ENCODE assay signal across 1 cellular context in the genomic region with DNA sequence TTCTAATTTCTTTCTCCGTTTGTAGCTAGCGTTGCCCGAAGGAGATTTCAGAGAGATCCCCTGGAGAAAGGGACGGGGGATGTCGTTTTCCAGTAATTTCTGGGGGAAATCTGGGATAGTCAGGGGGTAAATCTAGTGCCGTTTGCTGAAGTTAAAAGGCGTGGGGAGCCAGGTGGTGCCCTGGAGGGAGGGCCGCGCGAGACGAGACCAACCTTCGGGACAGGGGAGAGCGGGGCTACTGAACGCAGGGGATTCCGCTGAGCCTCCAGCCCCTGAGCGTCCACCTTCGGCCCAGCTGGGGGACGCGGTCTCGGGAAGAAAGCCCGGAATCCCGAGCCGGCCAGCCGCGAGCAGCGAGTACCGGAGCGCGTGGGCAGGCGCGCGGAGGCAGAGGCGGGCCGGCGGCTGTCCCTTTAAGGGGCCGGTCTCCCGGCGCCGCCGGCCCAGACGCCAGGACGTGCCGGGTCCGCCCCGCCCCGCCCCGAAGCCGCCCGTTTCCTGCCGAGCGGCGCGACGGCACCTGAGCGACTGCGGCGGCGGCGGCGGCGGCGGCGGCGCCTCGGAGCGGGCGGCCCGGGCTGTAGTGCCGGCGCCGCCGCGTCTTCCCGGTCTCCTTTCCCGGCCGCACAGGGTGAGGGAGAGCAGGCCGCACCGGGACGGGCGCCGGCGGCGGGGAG.
A peak's percentile ranks its signal among the peaks of the same experiment; 100 is the strongest.
TF ChIP-seq lines count a peak whose summit lies in the region.

A gene with protein sequence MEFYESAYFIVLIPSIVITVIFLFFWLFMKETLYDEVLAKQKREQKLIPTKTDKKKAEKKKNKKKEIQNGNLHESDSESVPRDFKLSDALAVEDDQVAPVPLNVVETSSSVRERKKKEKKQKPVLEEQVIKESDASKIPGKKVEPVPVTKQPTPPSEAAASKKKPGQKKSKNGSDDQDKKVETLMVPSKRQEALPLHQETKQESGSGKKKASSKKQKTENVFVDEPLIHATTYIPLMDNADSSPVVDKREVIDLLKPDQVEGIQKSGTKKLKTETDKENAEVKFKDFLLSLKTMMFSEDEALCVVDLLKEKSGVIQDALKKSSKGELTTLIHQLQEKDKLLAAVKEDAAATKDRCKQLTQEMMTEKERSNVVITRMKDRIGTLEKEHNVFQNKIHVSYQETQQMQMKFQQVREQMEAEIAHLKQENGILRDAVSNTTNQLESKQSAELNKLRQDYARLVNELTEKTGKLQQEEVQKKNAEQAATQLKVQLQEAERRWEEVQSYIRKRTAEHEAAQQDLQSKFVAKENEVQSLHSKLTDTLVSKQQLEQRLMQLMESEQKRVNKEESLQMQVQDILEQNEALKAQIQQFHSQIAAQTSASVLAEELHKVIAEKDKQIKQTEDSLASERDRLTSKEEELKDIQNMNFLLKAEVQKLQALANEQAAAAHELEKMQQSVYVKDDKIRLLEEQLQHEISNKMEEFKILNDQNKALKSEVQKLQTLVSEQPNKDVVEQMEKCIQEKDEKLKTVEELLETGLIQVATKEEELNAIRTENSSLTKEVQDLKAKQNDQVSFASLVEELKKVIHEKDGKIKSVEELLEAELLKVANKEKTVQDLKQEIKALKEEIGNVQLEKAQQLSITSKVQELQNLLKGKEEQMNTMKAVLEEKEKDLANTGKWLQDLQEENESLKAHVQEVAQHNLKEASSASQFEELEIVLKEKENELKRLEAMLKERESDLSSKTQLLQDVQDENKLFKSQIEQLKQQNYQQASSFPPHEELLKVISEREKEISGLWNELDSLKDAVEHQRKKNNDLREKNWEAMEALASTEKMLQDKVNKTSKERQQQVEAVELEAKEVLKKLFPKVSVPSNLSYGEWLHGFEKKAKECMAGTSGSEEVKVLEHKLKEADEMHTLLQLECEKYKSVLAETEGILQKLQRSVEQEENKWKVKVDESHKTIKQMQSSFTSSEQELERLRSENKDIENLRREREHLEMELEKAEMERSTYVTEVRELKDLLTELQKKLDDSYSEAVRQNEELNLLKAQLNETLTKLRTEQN (N-terminal part only) (plus strand): TSS at position 484 of the 677 bp plus-strand sequence. CDS start 31,842 bp downstream, outside the sequence.

TF ChIP-seq in HCT116, 20 proteins besides CTCF, POLR2A, EP300 and RAD21:
- TF ChIP-seq EGR1 (IDR thresholded peaks at IDR 0.05; ENCODE audit: low read depth) (peak; percentile 78), POLR2AphosphoS5 (IDR thresholded peaks at IDR 0.05; ENCODE audit: low read depth, low read length) (peak; percentile 63; the same call in 1 of the 2 replicates), SRF (IDR thresholded peaks at IDR 0.05; ENCODE audit: low read depth) (no peak), JUND (IDR thresholded peaks at IDR 0.05) (no peak), SP1 (IDR thresholded peaks at IDR 0.05; ENCODE audit: low read depth) (peak; percentile 47), SIN3A (IDR thresholded peaks at IDR 0.05; ENCODE audit: low read depth) (no peak), CBX3 (IDR thresholded peaks at IDR 0.05; ENCODE audit: low read depth) (no peak), TCF7L2 (IDR thresholded peaks at IDR 0.05; ENCODE audit: borderline replicate concordance, extremely low read depth, insufficient read depth, insufficient read length) (peak; percentile 46), ZFX (IDR thresholded peaks at IDR 0.05) (no peak; the same call in 1 of the 2 replicates)
- TF ChIP-seq, protein P1, sequence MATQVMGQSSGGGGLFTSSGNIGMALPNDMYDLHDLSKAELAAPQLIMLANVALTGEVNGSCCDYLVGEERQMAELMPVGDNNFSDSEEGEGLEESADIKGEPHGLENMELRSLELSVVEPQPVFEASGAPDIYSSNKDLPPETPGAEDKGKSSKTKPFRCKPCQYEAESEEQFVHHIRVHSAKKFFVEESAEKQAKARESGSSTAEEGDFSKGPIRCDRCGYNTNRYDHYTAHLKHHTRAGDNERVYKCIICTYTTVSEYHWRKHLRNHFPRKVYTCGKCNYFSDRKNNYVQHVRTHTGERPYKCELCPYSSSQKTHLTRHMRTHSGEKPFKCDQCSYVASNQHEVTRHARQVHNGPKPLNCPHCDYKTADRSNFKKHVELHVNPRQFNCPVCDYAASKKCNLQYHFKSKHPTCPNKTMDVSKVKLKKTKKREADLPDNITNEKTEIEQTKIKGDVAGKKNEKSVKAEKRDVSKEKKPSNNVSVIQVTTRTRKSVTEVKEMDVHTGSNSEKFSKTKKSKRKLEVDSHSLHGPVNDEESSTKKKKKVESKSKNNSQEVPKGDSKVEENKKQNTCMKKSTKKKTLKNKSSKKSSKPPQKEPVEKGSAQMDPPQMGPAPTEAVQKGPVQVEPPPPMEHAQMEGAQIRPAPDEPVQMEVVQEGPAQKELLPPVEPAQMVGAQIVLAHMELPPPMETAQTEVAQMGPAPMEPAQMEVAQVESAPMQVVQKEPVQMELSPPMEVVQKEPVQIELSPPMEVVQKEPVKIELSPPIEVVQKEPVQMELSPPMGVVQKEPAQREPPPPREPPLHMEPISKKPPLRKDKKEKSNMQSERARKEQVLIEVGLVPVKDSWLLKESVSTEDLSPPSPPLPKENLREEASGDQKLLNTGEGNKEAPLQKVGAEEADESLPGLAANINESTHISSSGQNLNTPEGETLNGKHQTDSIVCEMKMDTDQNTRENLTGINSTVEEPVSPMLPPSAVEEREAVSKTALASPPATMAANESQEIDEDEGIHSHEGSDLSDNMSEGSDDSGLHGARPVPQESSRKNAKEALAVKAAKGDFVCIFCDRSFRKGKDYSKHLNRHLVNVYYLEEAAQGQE (IDR thresholded peaks at IDR 0.05; ENCODE audit: low read depth), result no peak
- TF ChIP-seq, protein P2, sequence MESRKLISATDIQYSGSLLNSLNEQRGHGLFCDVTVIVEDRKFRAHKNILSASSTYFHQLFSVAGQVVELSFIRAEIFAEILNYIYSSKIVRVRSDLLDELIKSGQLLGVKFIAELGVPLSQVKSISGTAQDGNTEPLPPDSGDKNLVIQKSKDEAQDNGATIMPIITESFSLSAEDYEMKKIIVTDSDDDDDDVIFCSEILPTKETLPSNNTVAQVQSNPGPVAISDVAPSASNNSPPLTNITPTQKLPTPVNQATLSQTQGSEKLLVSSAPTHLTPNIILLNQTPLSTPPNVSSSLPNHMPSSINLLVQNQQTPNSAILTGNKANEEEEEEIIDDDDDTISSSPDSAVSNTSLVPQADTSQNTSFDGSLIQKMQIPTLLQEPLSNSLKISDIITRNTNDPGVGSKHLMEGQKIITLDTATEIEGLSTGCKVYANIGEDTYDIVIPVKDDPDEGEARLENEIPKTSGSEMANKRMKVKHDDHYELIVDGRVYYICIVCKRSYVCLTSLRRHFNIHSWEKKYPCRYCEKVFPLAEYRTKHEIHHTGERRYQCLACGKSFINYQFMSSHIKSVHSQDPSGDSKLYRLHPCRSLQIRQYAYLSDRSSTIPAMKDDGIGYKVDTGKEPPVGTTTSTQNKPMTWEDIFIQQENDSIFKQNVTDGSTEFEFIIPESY (IDR thresholded peaks at IDR 0.05; ENCODE audit: extremely low read depth, insufficient replicate concordance, low read length), result no peak
- TF ChIP-seq, protein P3, sequence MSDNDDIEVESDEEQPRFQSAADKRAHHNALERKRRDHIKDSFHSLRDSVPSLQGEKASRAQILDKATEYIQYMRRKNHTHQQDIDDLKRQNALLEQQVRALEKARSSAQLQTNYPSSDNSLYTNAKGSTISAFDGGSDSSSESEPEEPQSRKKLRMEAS (IDR thresholded peaks at IDR 0.05), result peak; percentile 82
TF ChIP-seq in HCT116: peak in this region for 5.
